ENCODE assay signal across 16 cellular contexts in the genomic region with DNA sequence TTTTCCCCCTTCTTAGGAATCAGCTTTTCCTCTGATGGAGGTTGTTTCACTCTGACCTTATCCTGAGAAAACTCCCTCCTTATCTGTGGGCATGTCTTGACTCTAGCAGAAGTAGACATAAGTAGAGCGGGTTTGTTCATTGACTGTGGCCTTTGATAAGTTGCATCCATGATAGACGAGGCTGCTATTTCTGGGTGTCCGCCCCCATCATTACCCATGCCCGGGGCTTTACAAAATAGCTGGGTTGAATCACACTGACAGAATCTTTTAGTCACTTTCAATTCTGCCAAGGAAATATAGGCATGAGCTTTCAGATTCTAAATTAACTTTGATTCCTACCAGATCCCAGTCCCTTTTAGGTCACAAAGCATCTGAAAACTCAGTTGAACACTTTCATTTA.
DNase-seq lines count a peak whose midpoint lies in the region; ATAC-seq and TF ChIP-seq lines count a peak whose summit lies in the region.
"Had no signal": no experiment of that assay in that cellular context is flagged by ENCODE, and none has a peak within 500 bp of the region (broad histone marks: within the 10 kb centered on the region; RNA-seq: fewer than 3 reads in every experiment).

No MANE protein-coding gene starts in this region.

- no peak overlapping the region for H2AFZ ChIP-seq in smooth muscle cell (ENCODE audit: low read depth)

- 37% methylated on average over 4 of the region's 4 CpGs for WGBS in smooth muscle cell (ENCODE audit: low lambda C conversion rate)

- H4K20me1 ChIP-seq in smooth muscle cell (ENCODE audit: low read depth), result no peaks in the 10 kb centered on the region
- H4K20me1 ChIP-seq: BLaER1 treated with 17β-estradiol and CSF1 and Interleukin-3, amounts not matched to agents 10 nM and 100 nM had no signal

- peaks cover 23% of the 10 kb centered on the region for H3K4me1 ChIP-seq in left ventricle myocardium inferior
- no peaks in the 10 kb centered on the region for H3K4me1 ChIP-seq in smooth muscle cell (ENCODE audit: low read depth)
- H3K4me1 ChIP-seq: adrenal gland; BLaER1 treated with 17β-estradiol and CSF1 and Interleukin-3, amounts not matched to agents 10 nM and 100 nM had no signal

- no peaks in the 10 kb centered on the region for H3K4me1 Mint-ChIP-seq in activated CD4-positive, alpha-beta T cell treated with anti-CD3 and anti-CD28 coated beads, Interleukin-2, amount 10 ng/mL, durations not matched to agents 7 days and 5 days
- H3K4me1 Mint-ChIP-seq: natural killer cell had no signal

- H3K27ac ChIP-seq in left ventricle myocardium inferior (replicated peaks) (peak overlapping the region; percentile 73), smooth muscle cell (ENCODE audit: low read depth) (peak overlapping the region; percentile 70)
- H3K27ac ChIP-seq: adrenal gland; BLaER1 treated with 17β-estradiol and CSF1 and Interleukin-3, amounts not matched to agents 10 nM and 100 nM; SK-N-MC had no signal

- H3K4me3 ChIP-seq in left ventricle myocardium inferior (no peak overlapping the region), smooth muscle cell (no peak overlapping the region)
- H3K4me3 ChIP-seq: adrenal gland; BLaER1 treated with 17β-estradiol and CSF1 and Interleukin-3, amounts not matched to agents 10 nM and 100 nM; SK-N-MC had no signal

- H3K9me3 ChIP-seq in left ventricle myocardium inferior (replicated peaks) (no peaks in the 10 kb centered on the region), smooth muscle cell (replicated peaks; ENCODE audit: low read depth) (no peaks in the 10 kb centered on the region)
- H3K9me3 ChIP-seq: adrenal gland had no signal

- H3K4me2 ChIP-seq in smooth muscle cell, result peak overlapping the region; percentile 53
- H3K4me2 ChIP-seq: BLaER1 treated with 17β-estradiol and CSF1 and Interleukin-3, amounts not matched to agents 10 nM and 100 nM had no signal

- H3K27me3 ChIP-seq in left ventricle myocardium inferior (ENCODE audit: low read depth), result no peaks in the 10 kb centered on the region
- H3K27me3 ChIP-seq in smooth muscle cell (ENCODE audit: low read depth), result no peaks in the 10 kb centered on the region
- H3K27me3 ChIP-seq: adrenal gland; BLaER1 treated with 17β-estradiol and CSF1 and Interleukin-3, amounts not matched to agents 10 nM and 100 nM had no signal

- DNase-seq in GM03348 (ENCODE audit: low spot score) (peak; percentile 51), T1000 (lab: John Stamatoyannopoulos, UW) (peak; percentile 7), left ventricle myocardium inferior (no peak), smooth muscle cell (lab: John Stamatoyannopoulos, UW; ENCODE audit: unreplicated experiment) (no peak), NCI-H1105 treated with DMSO at 0.1 percent for 48 hours (lab: John Stamatoyannopoulos, UW) (no peak), HK-2 (ENCODE audit: unreplicated experiment) (no peak)
- DNase-seq in activated CD4-positive, alpha-beta T cell treated with anti-CD3 and anti-CD28 coated beads, Interleukin-2, amount 10 ng/mL, durations not matched to agents 7 days and 5 days, result no peak
- DNase-seq: activated CD4-positive, alpha-beta T cell treated with anti-CD3 and anti-CD28 coated beads, Interleukin-2, amount 50 U/mL, for 48 hours; activated T-cell treated with anti-CD3 and anti-CD28 coated beads, Interleukin-2, amount 50 U/mL, for 72 hours; H7; natural killer cell; NCI-H510A had no signal

- TF ChIP-seq CTCF in left ventricle myocardium inferior (IDR thresholded peaks at IDR 0.05; ENCODE audit: borderline replicate concordance) (no peak), smooth muscle cell (IDR thresholded peaks at IDR 0.05; ENCODE audit: borderline replicate concordance, insufficient read depth, poor library complexity, severe bottlenecking) (no peak)

- CTCF ChIA-PET in activated CD4-positive, alpha-beta T cell treated with anti-CD3 and anti-CD28 coated beads, Interleukin-2, amount 10 ng/mL, durations not matched to agents 7 days and 5 days (lab: Charles Lee), result interaction anchor here (0.9 kb wide), 1 partner anchor 15 kb away, joined by 3 read pairs; no protein-coding TSS in a partner anchor

- H3K27me3 Mint-ChIP-seq in activated CD4-positive, alpha-beta T cell treated with anti-CD3 and anti-CD28 coated beads, Interleukin-2, amount 10 ng/mL, durations not matched to agents 7 days and 5 days, result peaks cover 37% of the 10 kb centered on the region

- no peak overlapping the region for H3K27ac Mint-ChIP-seq in activated CD4-positive, alpha-beta T cell treated with anti-CD3 and anti-CD28 coated beads, Interleukin-2, amount 10 ng/mL, durations not matched to agents 7 days and 5 days
- H3K27ac Mint-ChIP-seq: activated T-cell treated with anti-CD3 and anti-CD28 coated beads, Interleukin-2, amount 50 U/mL, for 72 hours; natural killer cell had no signal

- POLR2A ChIA-PET in activated CD4-positive, alpha-beta T cell treated with anti-CD3 and anti-CD28 coated beads, Interleukin-2, amount 10 ng/mL, durations not matched to agents 7 days and 5 days (lab: Charles Lee), result no interaction called here

- H3K9ac ChIP-seq in smooth muscle cell (ENCODE audit: low read depth), result no peak overlapping the region
- H3K9ac ChIP-seq: BLaER1 treated with 17β-estradiol and CSF1 and Interleukin-3, amounts not matched to agents 10 nM and 100 nM had no signal

- no peaks in the 10 kb centered on the region for H3K9me3 Mint-ChIP-seq in activated CD4-positive, alpha-beta T cell treated with anti-CD3 and anti-CD28 coated beads, Interleukin-2, amount 10 ng/mL, durations not matched to agents 7 days and 5 days
- H3K9me3 Mint-ChIP-seq: activated T-cell treated with anti-CD3 and anti-CD28 coated beads, Interleukin-2, amount 50 U/mL, for 72 hours; natural killer cell had no signal

- no peak overlapping the region for H3K4me3 Mint-ChIP-seq in activated CD4-positive, alpha-beta T cell treated with anti-CD3 and anti-CD28 coated beads, Interleukin-2, amount 10 ng/mL, durations not matched to agents 7 days and 5 days
- H3K4me3 Mint-ChIP-seq: activated T-cell treated with anti-CD3 and anti-CD28 coated beads, Interleukin-2, amount 50 U/mL, for 72 hours; natural killer cell had no signal

- intact Hi-C loops in left ventricle myocardium inferior (cut with micrococcal nuclease), result no loop called here

- H3K36me3 Mint-ChIP-seq in activated CD4-positive, alpha-beta T cell treated with anti-CD3 and anti-CD28 coated beads, Interleukin-2, amount 10 ng/mL, durations not matched to agents 7 days and 5 days (ENCODE audit: low read depth), result no peaks in the 10 kb centered on the region
- H3K36me3 Mint-ChIP-seq: natural killer cell had no signal

- peaks cover 4% of the 10 kb centered on the region for H3F3A ChIP-seq in smooth muscle cell (ENCODE audit: low read depth)

- ATAC-seq in HG03108 (IDR thresholded peaks at IDR 0.05; ENCODE audit: unreplicated experiment), result no peak
- ATAC-seq: activated T-cell treated with anti-CD3 and anti-CD28 coated beads, Interleukin-2, amount 50 U/mL, for 72 hours; natural killer cell had no signal

- H3K36me3 ChIP-seq in left ventricle myocardium inferior (no peaks in the 10 kb centered on the region), smooth muscle cell (ENCODE audit: low read depth) (no peaks in the 10 kb centered on the region)
- H3K36me3 ChIP-seq: adrenal gland; BLaER1 treated with 17β-estradiol and CSF1 and Interleukin-3, amounts not matched to agents 10 nM and 100 nM had no signal

- H3K79me2 ChIP-seq in smooth muscle cell (ENCODE audit: low read depth), result no peaks in the 10 kb centered on the region

Comparison
In these comparisons a context has a peak if more than half of its experiments do, and no peak if none do; other contexts are left out.
1. DNase-seq: peak in GM03348 (single experiment) and T1000 (single experiment); none in left ventricle myocardium inferior (single experiment), smooth muscle cell (single experiment), activated CD4-positive, alpha-beta T cell treated with anti-CD3 and anti-CD28 coated beads, Interleukin-2, amount 10 ng/mL, durations not matched to agents 7 days and 5 days (single experiment), NCI-H1105 treated with DMSO at 0.1 percent for 48 hours (single experiment) and HK-2 (single experiment).